ENCODE assay signal across 8 cellular contexts in the genomic region with DNA sequence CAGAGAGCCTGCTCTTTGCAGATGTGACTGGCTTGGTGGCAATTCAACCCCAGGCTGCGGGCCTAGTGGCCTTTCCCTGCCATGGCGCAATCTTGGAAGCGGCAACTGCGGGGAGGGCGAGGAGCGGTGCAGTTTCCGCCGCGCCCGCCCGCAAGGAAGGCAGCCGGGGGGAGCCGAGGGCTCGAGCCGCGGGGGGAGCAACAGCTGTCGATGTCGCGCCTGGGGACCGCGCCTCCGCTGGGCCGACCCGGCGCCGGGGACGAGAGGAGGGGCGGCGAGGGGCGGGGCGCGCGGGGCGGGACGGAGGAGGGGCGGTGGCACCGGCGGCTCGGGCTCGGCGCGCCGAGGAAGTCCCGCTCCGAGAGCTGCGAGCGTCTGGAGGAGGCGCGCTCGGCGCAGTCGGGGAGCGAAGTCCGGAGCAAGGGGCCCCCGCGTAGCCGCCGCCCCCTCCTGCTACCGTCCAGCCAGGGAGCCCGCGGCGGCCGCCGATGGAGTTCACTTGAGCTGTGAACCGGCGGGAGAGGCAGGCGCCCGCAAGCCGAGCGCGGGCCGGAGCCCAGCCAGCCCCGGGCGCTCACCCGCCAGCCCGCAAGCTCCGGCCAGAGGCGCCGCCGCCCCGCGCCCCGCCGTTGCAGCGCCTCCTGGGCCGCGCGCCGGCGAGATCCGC.
DNase-seq lines count a peak whose midpoint lies in the region; ATAC-seq and TF ChIP-seq lines count a peak whose summit lies in the region.

No MANE protein-coding gene starts in this region.

- TF ChIP-seq CTCF in MCF 10A (IDR thresholded peaks at IDR 0.05; ENCODE audit: unreplicated experiment): no peak

- peaks cover 7% of the 10 kb centered on the region for H3K4me1 Mint-ChIP-seq in T-helper 1 cell treated with Interleukin-12 subunit alpha and Interleukin-12 subunit beta and Interleukin-4 antibody, amounts not matched to agents 30 μg/mL and 1 μg/mL, for 36 hours (ENCODE audit: low read depth)
- H3K4me1 Mint-ChIP-seq in MCF 10A (ENCODE audit: insufficient read depth, unreplicated experiment) (no peaks in the 10 kb centered on the region), immature natural killer cell (peaks cover 36 to 48% of the 10 kb centered on the region in 2 donors)

- no peaks in the 10 kb centered on the region for H3K36me3 Mint-ChIP-seq in T-helper 1 cell treated with Interleukin-12 subunit alpha and Interleukin-12 subunit beta and Interleukin-4 antibody, amounts not matched to agents 30 μg/mL and 1 μg/mL, for 36 hours (ENCODE audit: low read depth)
- H3K36me3 Mint-ChIP-seq in MCF 10A (ENCODE audit: insufficient read depth, unreplicated experiment) (no peaks in the 10 kb centered on the region), immature natural killer cell (peaks cover 0 to 4% (median 4%) of the 10 kb centered on the region in 3 donors)

- DNase-seq in DMS153 treated with DMSO at 0.1 percent for 48 hours (lab: John Stamatoyannopoulos, UW; ENCODE audit: unreplicated experiment): peak; percentile 49
- DNase-seq in M059J (ENCODE audit: low read depth): peak; percentile 56
- DNase-seq in MCF 10A (ENCODE audit: unreplicated experiment): no peak
- DNase-seq in immature natural killer cell: peak; percentile 91 to 92 (median 91)
- DNase-seq in stimulated activated CD4-positive, alpha-beta T cell treated with anti-CD3 and anti-CD28 coated beads, Interleukin-1b, Interleukin-23, amount 100 ng/mL, for 1 hour (ENCODE audit: low read depth in 2 of 2): peak; percentile 8 to 19
- no peak for DNase-seq in SW 1271 (lab: John Stamatoyannopoulos, UW)

- POLR2A ChIA-PET in MCF 10A (lab: Yijun Ruan, JAX): no interaction called here

- H3K27me3 Mint-ChIP-seq in T-helper 1 cell treated with Interleukin-12 subunit alpha and Interleukin-12 subunit beta and Interleukin-4 antibody, amounts not matched to agents 30 μg/mL and 1 μg/mL, for 36 hours (ENCODE audit: low read depth): peaks cover 59% of the 10 kb centered on the region
- H3K27me3 Mint-ChIP-seq in MCF 10A (ENCODE audit: insufficient read depth, unreplicated experiment) (no peaks in the 10 kb centered on the region), immature natural killer cell (ENCODE audit: low read depth in 3 of 3) (peaks cover 15 to 24% (median 19%) of the 10 kb centered on the region in 3 donors)

- H3K4me3 Mint-ChIP-seq in T-helper 1 cell treated with Interleukin-12 subunit alpha and Interleukin-12 subunit beta and Interleukin-4 antibody, amounts not matched to agents 30 μg/mL and 1 μg/mL, for 36 hours: peak overlapping the region; percentile 35
- H3K4me3 Mint-ChIP-seq in MCF 10A (ENCODE audit: unreplicated experiment) (peak overlapping the region; percentile 75), immature natural killer cell (peak overlapping the region; percentile 74 to 87 (median 84))

- intact Hi-C loops in MCF 10A (cut with micrococcal nuclease): loop anchor here (5.0 to 10.0 kb wide), 2 partner anchors 97 to 369 kb away; no protein-coding TSS in a partner anchor

- ATAC-seq in GM21528 (IDR thresholded peaks at IDR 0.05; ENCODE audit: low FRiP score, unreplicated experiment): peak; percentile 70

- CTCF ChIA-PET in MCF 10A (lab: Yijun Ruan, JAX): interaction anchor here (0.6 kb wide), 1 partner anchor 200 kb away, joined by 3 read pairs; no protein-coding TSS in a partner anchor

- BruUV-seq in MCF 10A (replicated peaks; lab: Mats Ljungman, UMichigan): no TSS peak

- H3K27ac Mint-ChIP-seq in T-helper 1 cell treated with Interleukin-12 subunit alpha and Interleukin-12 subunit beta and Interleukin-4 antibody, amounts not matched to agents 30 μg/mL and 1 μg/mL, for 36 hours: no peak overlapping the region
- H3K27ac Mint-ChIP-seq in MCF 10A (ENCODE audit: low read depth, unreplicated experiment): no peak overlapping the region
- H3K27ac Mint-ChIP-seq in immature natural killer cell: peak overlapping the region; percentile 82 to 97 (median 94)

- no peaks in the 10 kb centered on the region for H3K9me3 Mint-ChIP-seq in T-helper 1 cell treated with Interleukin-12 subunit alpha and Interleukin-12 subunit beta and Interleukin-4 antibody, amounts not matched to agents 30 μg/mL and 1 μg/mL, for 36 hours
- H3K9me3 Mint-ChIP-seq in MCF 10A (ENCODE audit: unreplicated experiment): no peaks in the 10 kb centered on the region
- H3K9me3 Mint-ChIP-seq in immature natural killer cell: peaks cover 0 to 1% (median 0%) of the 10 kb centered on the region in 6 donors

Comparison
In these comparisons a context has a peak if more than half of its experiments do, and no peak if none do; other contexts are left out.
1. DNase-seq: peak in DMS153 treated with DMSO at 0.1 percent for 48 hours (single experiment), M059J (single experiment), immature natural killer cell (3 of 3) and stimulated activated CD4-positive, alpha-beta T cell treated with anti-CD3 and anti-CD28 coated beads, Interleukin-1b, Interleukin-23, amount 100 ng/mL, for 1 hour (2 of 2); none in MCF 10A (single experiment) and SW 1271 (0 of 2).
2. H3K27ac Mint-ChIP-seq: peak in immature natural killer cell (6 of 6); none in T-helper 1 cell treated with Interleukin-12 subunit alpha and Interleukin-12 subunit beta and Interleukin-4 antibody, amounts not matched to agents 30 μg/mL and 1 μg/mL, for 36 hours (single experiment) and MCF 10A (single experiment).
3. Peak in every context shown above with its lines, with median percentiles within 50 percentile points of each other: H3K4me3 Mint-ChIP-seq.